Comparison of ENCODE assay signal across 16 cellular contexts in genomic region chr12:132286912-132287311, GRCh38. TPM values are rescaled to one million over a fixed set of nuclear protein-coding genes. Genes with fewer than 3 reads are reported as not detected.
DNase-seq lines count a peak whose midpoint lies in the region; ATAC-seq, FAIRE-seq and TF ChIP-seq lines count a peak whose summit lies in the region.
"Had no signal": no experiment of that assay in that cellular context is flagged by ENCODE, and none has a peak within 500 bp of the region (broad histone marks: within the 10 kb centered on the region; RNA-seq: fewer than 3 reads in every experiment).

No MANE protein-coding gene starts in this region.

- no peaks in the 10 kb centered on the region for H3K36me3 Mint-ChIP-seq in activated naive CD8-positive, alpha-beta T cell treated with anti-CD3 and anti-CD28 coated beads, Interleukin-2, amount 50 U/mL, for 24 hours (ENCODE audit: low read depth)

- peaks cover 2% of the 10 kb centered on the region for H3K4me1 Mint-ChIP-seq in activated naive CD8-positive, alpha-beta T cell treated with anti-CD3 and anti-CD28 coated beads, Interleukin-2, amount 50 U/mL, for 24 hours

- TF ChIP-seq EP300 in A549 (IDR thresholded peaks at IDR 0.05) = no peak

- intact Hi-C loops in left ventricle myocardium superior (cut with micrococcal nuclease) = no loop called here

- no peaks in the 10 kb centered on the region for H3K9me3 ChIP-seq in A549
- H3K9me3 ChIP-seq: SK-N-SH had no signal

- ATAC-seq in A549 (peak; percentile 11 to 60; a peak in 5 of 6 replicates), left ventricle myocardium superior (no peak), GM18519 (IDR thresholded peaks at IDR 0.05; ENCODE audit: low FRiP score, unreplicated experiment) (no peak)
- ATAC-seq in stimulated activated naive CD8-positive, alpha-beta T cell treated with anti-CD3 and anti-CD28 coated beads, Interleukin-15, Interleukin-2, amounts not matched to agents 100 U/mL and 50 U/mL, for 24 hours = no peak
- ATAC-seq in activated naive CD8-positive, alpha-beta T cell treated with anti-CD3 and anti-CD28 coated beads, Interleukin-2, amount 50 U/mL, for 24 hours = no peak
- ATAC-seq: activated CD8-positive, alpha-beta T cell treated with anti-CD3 and anti-CD28 coated beads, Interleukin-2, amount 10 ng/mL, durations not matched to agents 7 days and 5 days; stimulated activated naive CD8-positive, alpha-beta T cell treated with anti-CD3 and anti-CD28 coated beads, Interleukin-15, amount 100 ng/mL, for 72 hours had no signal

- TF ChIP-seq POLR2A in A549 (IDR thresholded peaks at IDR 0.05; ENCODE audit: low read length) = no peak

- no peak overlapping the region for H3K4me3 Mint-ChIP-seq in activated naive CD8-positive, alpha-beta T cell treated with anti-CD3 and anti-CD28 coated beads, Interleukin-2, amount 50 U/mL, for 24 hours
- H3K4me3 Mint-ChIP-seq: activated CD8-positive, alpha-beta T cell treated with anti-CD3 and anti-CD28 coated beads, Interleukin-2, amount 10 ng/mL, durations not matched to agents 7 days and 5 days; neural crest cell; stimulated activated naive CD8-positive, alpha-beta T cell treated with anti-CD3 and anti-CD28 coated beads, Interleukin-15, amount 100 ng/mL, for 72 hours had no signal

- peak; percentile 27 to 70 for DNase-seq in A549 (ENCODE audit: low read depth in 1 of 2, low spot score in 1 of 2)
- DNase-seq in HPDE6-E6E7 (ENCODE audit: extremely low spot score) = peak; percentile 12
- peak; percentile 47 for DNase-seq in RWPE1 (ENCODE audit: low spot score)
- DNase-seq in left ventricle myocardium superior = peak; percentile 13
- no peak for DNase-seq in stimulated activated naive CD8-positive, alpha-beta T cell treated with anti-CD3 and anti-CD28 coated beads, Interleukin-15, Interleukin-2, amounts not matched to agents 100 U/mL and 50 U/mL, for 24 hours
- no peak for DNase-seq in NCI-H446 treated with DMSO at 0.1 percent for 48 hours (lab: John Stamatoyannopoulos, UW)
- DNase-seq in activated naive CD8-positive, alpha-beta T cell treated with anti-CD3 and anti-CD28 coated beads, Interleukin-2, amount 50 U/mL, for 24 hours = no peak
- DNase-seq: activated CD8-positive, alpha-beta T cell treated with anti-CD3 and anti-CD28 coated beads, Interleukin-2, amount 10 ng/mL, durations not matched to agents 7 days and 5 days; activated effector memory CD4-positive, alpha-beta T cell treated with anti-CD3 and anti-CD28 coated beads, Interleukin-2, amount 50 U/mL, for 16 hours; NCI-H2107; stimulated activated naive CD8-positive, alpha-beta T cell treated with anti-CD3 and anti-CD28 coated beads, Interleukin-15, amount 100 ng/mL, for 72 hours had no signal

- peaks cover 39% of the 10 kb centered on the region for H3K4me1 ChIP-seq in A549

- CTCF ChIA-PET in A549 (lab: Yijun Ruan, JAX) (no interaction called here), RWPE1 (lab: Yijun Ruan, JAX) (no interaction called here)

- peaks cover 27% of the 10 kb centered on the region for H3K27me3 Mint-ChIP-seq in activated naive CD8-positive, alpha-beta T cell treated with anti-CD3 and anti-CD28 coated beads, Interleukin-2, amount 50 U/mL, for 24 hours

- WGBS in A549 (ENCODE audit: missing lambda C conversion rate) = 16% methylated on average over 20 of the region's 23 CpGs

- H3K4me3 ChIP-seq in A549 = no peak overlapping the region

- H3K4me2 ChIP-seq in A549 = peak overlapping the region; percentile 62
- H3K4me2 ChIP-seq: SK-N-SH had no signal

- POLR2A ChIA-PET in A549 (lab: Yijun Ruan, JAX) = no interaction called here
- POLR2A ChIA-PET in RWPE1 (lab: Yijun Ruan, JAX; ENCODE audit: low non-redundant PET) = no interaction called here

- H3K27ac Mint-ChIP-seq in activated naive CD8-positive, alpha-beta T cell treated with anti-CD3 and anti-CD28 coated beads, Interleukin-2, amount 50 U/mL, for 24 hours = no peak overlapping the region
- H3K27ac Mint-ChIP-seq: activated CD8-positive, alpha-beta T cell treated with anti-CD3 and anti-CD28 coated beads, Interleukin-2, amount 10 ng/mL, durations not matched to agents 7 days and 5 days; H9; stimulated activated naive CD8-positive, alpha-beta T cell treated with anti-CD3 and anti-CD28 coated beads, Interleukin-15, amount 100 ng/mL, for 72 hours had no signal

- TF ChIP-seq CTCF in A549 (IDR thresholded peaks at IDR 0.05) (no peak), RWPE1 (conservative IDR thresholded peaks at IDR 0.05; ENCODE audit: low read depth) (no peak)

- H3K27ac ChIP-seq in A549 (peak overlapping the region in 1 of 2 experiments; percentile 80; a peak in 3 of 6 replicates), RWPE1 (peak overlapping the region; percentile 86)

- FAIRE-seq in A549 (lab: Jason Lieb, UNC) = no peak
- FAIRE-seq: astrocyte had no signal

- no peaks in the 10 kb centered on the region for H3K9me3 Mint-ChIP-seq in activated naive CD8-positive, alpha-beta T cell treated with anti-CD3 and anti-CD28 coated beads, Interleukin-2, amount 50 U/mL, for 24 hours
- H3K9me3 Mint-ChIP-seq: neural crest cell had no signal

- no peak for TF ChIP-seq RAD21 in A549 (conservative IDR thresholded peaks at IDR 0.05 in 1 of 2, IDR thresholded peaks at IDR 0.05 in 1 of 2)

TF ChIP-seq in A549, 52 proteins besides CTCF, POLR2A, EP300 and RAD21:
- TF ChIP-seq ESRRA (IDR thresholded peaks at IDR 0.05; ENCODE audit: borderline replicate concordance, low read length) (no peak), JUN (IDR thresholded peaks at IDR 0.05) (peak in 1 of 2 experiments; percentile 25; a peak in 1 of 5 replicates), FOSL2 (IDR thresholded peaks at IDR 0.05) (peak; percentile 45), FOSL2 (CRISPR knock-in tag; IDR thresholded peaks at IDR 0.05) (peak; percentile 80), CEBPB (IDR thresholded peaks at IDR 0.05) (peak; percentile 70 to 93), TP53 (CRISPR knock-in tag; IDR thresholded peaks at IDR 0.05) (no peak), CHD2 (IDR thresholded peaks at IDR 0.05; ENCODE audit: low read length, partially characterized antibody) (no peak), MAX (IDR thresholded peaks at IDR 0.05) (peak; percentile 61; the same call in 1 of the 2 replicates)
TF ChIP-seq in A549: peak in this region for 4.

RNA-seq across cellular contexts. Expression of gene GALNT9, which starts 42.5 kb away (rescaled TPM):
- polyA plus RNA-seq in A549 (2011; rRNA removed) (0.25 and 0.66 TPM in 2 replicates), A549 (2017; fragmentation: RNase III; extraction: RNeasy Plus Mini Kit Qiagen cat#74134 plus additional on column Dnase treatment) (1.8 to 2.8 TPM (median 2.1 TPM) in 3 replicates)
- 0.52 and 0.78 TPM in 2 replicates for polyA plus RNA-seq in A549 (2012; cell fraction: cytosol; rRNA removed)
- polyA plus RNA-seq in A549 (2012; cell fraction: nucleus; rRNA removed) = 1.3 and 1.8 TPM in 2 replicates
- polyA minus RNA-seq in A549 (2011; rRNA and poly(A)+ RNA removed) = 0.62 and 1.8 TPM in 2 replicates
- 1.6 TPM for total RNA-seq in left ventricle myocardium superior
- total RNA-seq: activated CD8-positive, alpha-beta T cell treated with anti-CD3 and anti-CD28 coated beads, Interleukin-2, amount 10 ng/mL, durations not matched to agents 7 days and 5 days had no signal
- polyA plus RNA-seq: SK-N-SH had no signal

Comparison
In these comparisons a context has a peak if more than half of its experiments do, and no peak if none do; other contexts are left out.
1. ATAC-seq: peak in A549 (2 of 2); none in left ventricle myocardium superior (single experiment), stimulated activated naive CD8-positive, alpha-beta T cell treated with anti-CD3 and anti-CD28 coated beads, Interleukin-15, Interleukin-2, amounts not matched to agents 100 U/mL and 50 U/mL, for 24 hours (single experiment), GM18519 (single experiment) and activated naive CD8-positive, alpha-beta T cell treated with anti-CD3 and anti-CD28 coated beads, Interleukin-2, amount 50 U/mL, for 24 hours (single experiment).
2. DNase-seq: peak in A549 (2 of 2), HPDE6-E6E7 (single experiment), RWPE1 (single experiment) and left ventricle myocardium superior (single experiment); none in stimulated activated naive CD8-positive, alpha-beta T cell treated with anti-CD3 and anti-CD28 coated beads, Interleukin-15, Interleukin-2, amounts not matched to agents 100 U/mL and 50 U/mL, for 24 hours (single experiment), NCI-H446 treated with DMSO at 0.1 percent for 48 hours (single experiment) and activated naive CD8-positive, alpha-beta T cell treated with anti-CD3 and anti-CD28 coated beads, Interleukin-2, amount 50 U/mL, for 24 hours (single experiment).